10 cellular contexts compared by ENCODE assay signal in genomic region chr3:15300318-15301078, GRCh38. TPM values are rescaled to one million over a fixed set of nuclear protein-coding genes. Genes with fewer than 3 reads are reported as not detected.
DNase-seq lines count a peak whose midpoint lies in the region; ATAC-seq, FAIRE-seq and TF ChIP-seq lines count a peak whose summit lies in the region.
"Had no signal": no experiment of that assay in that cellular context is flagged by ENCODE, and none has a peak within 500 bp of the region (broad histone marks: within the 10 kb centered on the region; RNA-seq: fewer than 3 reads in every experiment).

No MANE protein-coding gene starts in this region.

- CTCF ChIA-PET in HepG2 (lab: Yijun Ruan, JAX; ENCODE audit: low intra/inter-chr PET ratio, low total read pairs): no interaction called here

- TF ChIP-seq RAD21 in liver (IDR thresholded peaks at IDR 0.05) (peak in 1 of 2 donors; percentile 28), HepG2 (CRISPR knock-in tag; IDR thresholded peaks at IDR 0.05) (no peak)

- intact Hi-C loops in HepG2 (cut with micrococcal nuclease; ENCODE audit: unreplicated experiment): no loop called here

- H3K27me3 ChIP-seq in liver (ENCODE audit: control insufficient read depth in 4 of 4, insufficient read depth in 4 of 4, low read length in 3 of 4) (no peaks in the 10 kb centered on the region), HepG2 (ENCODE audit: control insufficient read depth in 1 of 2, insufficient read depth in 2 of 2, low read length in 2 of 2) (no peaks in the 10 kb centered on the region; a peak in 1 of 5 replicates), adipocyte (replicated peaks; ENCODE audit: control insufficient read depth, insufficient read depth, low read length) (no peaks in the 10 kb centered on the region), kidney epithelial cell (ENCODE audit: control insufficient read depth, insufficient read depth, low read length) (no peaks in the 10 kb centered on the region)
- H3K27me3 ChIP-seq: body of pancreas had no signal

- TF ChIP-seq EP300 in HepG2 (IDR thresholded peaks at IDR 0.05; ENCODE audit: low read depth in 2 of 2, low read length in 2 of 2) (no peak), HepG2 (CRISPR knock-in tag; IDR thresholded peaks at IDR 0.05; ENCODE audit: borderline replicate concordance) (no peak)

- FAIRE-seq in HepG2 (lab: Jason Lieb, UNC): no peak

- ATAC-seq in HepG2: no peak
- no peak for ATAC-seq in GM21526 (IDR thresholded peaks at IDR 0.05; ENCODE audit: low FRiP score, unreplicated experiment)
- ATAC-seq in HG02642 (IDR thresholded peaks at IDR 0.05; ENCODE audit: poor library complexity, unreplicated experiment): no peak
- no peak for ATAC-seq in HG03095 (IDR thresholded peaks at IDR 0.05; ENCODE audit: unreplicated experiment)
- ATAC-seq: body of pancreas had no signal

- 64% methylated on average over 8 of the region's 8 CpGs for WGBS in liver
- 54% methylated on average over 7 of the region's 8 CpGs for WGBS in HepG2 (ENCODE audit: low lambda C conversion rate)

- in situ Hi-C loops in HepG2 (cut with HindIII; ENCODE audit: extremely low pct_ligation_motif_present, low pct_unique_long_range_greater_than_20kb): no loop called here

- no peaks in the 10 kb centered on the region for H4K20me1 ChIP-seq in HepG2 (ENCODE audit: insufficient read depth, low read length)

- H3K9me3 ChIP-seq in liver (ENCODE audit: control insufficient read depth in 4 of 4, low read length in 3 of 4) (no peaks in the 10 kb centered on the region), HepG2 (ENCODE audit: low read length) (no peaks in the 10 kb centered on the region), adipocyte (ENCODE audit: control insufficient read depth, low read length) (no peaks in the 10 kb centered on the region)
- H3K9me3 ChIP-seq: body of pancreas had no signal

- no peak overlapping the region for H3K4me2 ChIP-seq in HepG2 (ENCODE audit: low read depth, low read length)

- TF ChIP-seq CTCF in liver (IDR thresholded peaks at IDR 0.05; ENCODE audit: low read depth, low read length, missing input control) (no peak), HepG2 (CRISPR knock-in tag; IDR thresholded peaks at IDR 0.05) (no peak), kidney epithelial cell (IDR thresholded peaks at IDR 0.05; ENCODE audit: insufficient read depth, low read length, poor library complexity, severe bottlenecking) (no peak)

- POLR2A ChIA-PET in HepG2 (lab: Yijun Ruan, JAX): no interaction called here

- H3K9ac ChIP-seq in liver (ENCODE audit: low read depth in 1 of 2, low read length in 2 of 2): no peak overlapping the region
- no peak overlapping the region for H3K9ac ChIP-seq in HepG2 (ENCODE audit: insufficient read depth, low read depth, low read length)
- no peak overlapping the region for H3K9ac ChIP-seq in adipocyte (ENCODE audit: low read length)

- no peak for DNase-seq in HepG2 (ENCODE audit: low spot score)
- peak; percentile 46 for DNase-seq in adipocyte (ENCODE audit: low read depth)
- peak; percentile 81 for DNase-seq in kidney epithelial cell (ENCODE audit: low read depth)
- DNase-seq in iPS-NIHi11 (ENCODE audit: low spot score): no peak
- DNase-seq: NCI-H1694 had no signal

- no peak overlapping the region for H2AFZ ChIP-seq in HepG2 (ENCODE audit: low read length)

- H3K4me1 ChIP-seq in liver (ENCODE audit: control insufficient read depth in 4 of 4, insufficient read depth in 4 of 4, low read length in 3 of 4) (peaks cover 0 to 6% (median 1%) of the 10 kb centered on the region in 4 donors), HepG2 (ENCODE audit: insufficient read depth, low read length) (no peaks in the 10 kb centered on the region), adipocyte (ENCODE audit: control insufficient read depth, insufficient read depth, low read length) (peaks cover 16% of the 10 kb centered on the region)

- H3K4me3 ChIP-seq in liver (ENCODE audit: low read depth in 1 of 3, low read length in 3 of 3): no peak overlapping the region
- no peak overlapping the region for H3K4me3 ChIP-seq in HepG2 (replicated peaks in 1 of 3; ENCODE audit: insufficient read depth in 1 of 3, low read depth in 2 of 3, low read length in 3 of 3)
- no peak overlapping the region for H3K4me3 ChIP-seq in adipocyte (ENCODE audit: low read length)
- H3K4me3 ChIP-seq in kidney epithelial cell (ENCODE audit: low read depth, low read length): no peak overlapping the region
- H3K4me3 ChIP-seq: body of pancreas had no signal

- BruUV-seq in HepG2 (replicated peaks; lab: Mats Ljungman, UMichigan): no TSS peak

- H3K79me2 ChIP-seq in HepG2 (ENCODE audit: insufficient read depth, low read length): no peaks in the 10 kb centered on the region

- H3K36me3 ChIP-seq in liver (ENCODE audit: control insufficient read depth in 4 of 4, insufficient read depth in 3 of 4, low read depth in 1 of 4, low read length in 3 of 4) (peaks cover 0 to 10% (median 5%) of the 10 kb centered on the region in 4 donors), HepG2 (replicated peaks in 1 of 2; ENCODE audit: control insufficient read depth in 1 of 2, insufficient read depth in 2 of 2, low read length in 2 of 2) (no peaks in the 10 kb centered on the region), adipocyte (ENCODE audit: control insufficient read depth, insufficient read depth, low read length, severe bottlenecking) (peaks cover 23% of the 10 kb centered on the region), kidney epithelial cell (ENCODE audit: control insufficient read depth, insufficient read depth, low read length) (no peaks in the 10 kb centered on the region)

- H3K27ac ChIP-seq in liver (ENCODE audit: low read depth in 1 of 2, low read length in 2 of 2): no peak overlapping the region
- no peak overlapping the region for H3K27ac ChIP-seq in HepG2 (ENCODE audit: extremely low read length, insufficient read depth, low read length)

- TF ChIP-seq POLR2A in HepG2 (IDR thresholded peaks at IDR 0.05; ENCODE audit: insufficient read depth in 1 of 2, low read depth in 2 of 2, low read length in 2 of 2): no peak

TF ChIP-seq in liver, 16 proteins besides CTCF, POLR2A, EP300 and RAD21 (continues in another document):
- TF ChIP-seq ZBTB33 (IDR thresholded peaks at IDR 0.05) (no peak), HNF4A (conservative IDR thresholded peaks at IDR 0.05) (no peak)

TF ChIP-seq in HepG2, 621 proteins besides CTCF, POLR2A, EP300 and RAD21 (continues in another document):
- no peak for TF ChIP-seq KMT2A (CRISPR knock-in tag; IDR thresholded peaks at IDR 0.05)
- TF ChIP-seq ZUFSP (CRISPR knock-in tag; IDR thresholded peaks at IDR 0.05; ENCODE audit: borderline replicate concordance): no peak
- no peak for TF ChIP-seq ZBTB33 (CRISPR knock-in tag; IDR thresholded peaks at IDR 0.05)

RNA-seq across cellular contexts. Expression of gene SH3BP5, which starts 31.9 kb away (rescaled TPM):
- total RNA-seq in liver (10 to 100 TPM in 1 of 2 donors, 1 to 10 TPM in 1; 9.9 to 17.9 TPM), HepG2 (2016; rRNA removed; fragmentation: Illumina TruSeq; extraction: Trizol) (0.09 TPM in 1 of 2 replicates, not detected in the other), kidney epithelial cell (9.0 and 9.3 TPM in 2 replicates)
- polyA plus RNA-seq in liver (10 to 100 TPM in 1 of 2 donors, 1 to 10 TPM in 1; 3.5 to 13.7 TPM), HepG2 (2011; rRNA removed) (0.09 and 0.16 TPM in 2 replicates)
- total RNA-seq in HepG2 (2016; cell fraction: cytosol; rRNA removed; fragmentation: Illumina TruSeq; extraction: Trizol; ENCODE audit: low read depth): not detected in 2 replicates
- 0.06 TPM in 1 of 2 replicates, not detected in the other for total RNA-seq in HepG2 (2016; cell fraction: insoluble cytoplasmic fraction; rRNA removed; fragmentation: Illumina TruSeq; extraction: Trizol)
- total RNA-seq in HepG2 (2016; cell fraction: membrane; rRNA removed; fragmentation: Illumina TruSeq; extraction: Trizol): not detected in 2 replicates
- not detected in 2 replicates for total RNA-seq in HepG2 (2016; cell fraction: nucleus; rRNA removed; fragmentation: Illumina TruSeq; extraction: Trizol)
- polyA plus RNA-seq in HepG2 (2011; cell fraction: cytosol; rRNA removed): 0.05 and 0.09 TPM in 2 replicates
- 0.26 TPM in 1 of 2 replicates, not detected in the other for polyA plus RNA-seq in HepG2 (2011; cell fraction: nucleus; rRNA removed)
- polyA plus RNA-seq in HepG2 (2012): 0.11 TPM in 1 of 2 replicates, not detected in the other
- not detected in 2 replicates for polyA plus RNA-seq in HepG2 (2016; cell fraction: cytosol; fragmentation: Illumina TruSeq; extraction: Trizol; ENCODE audit: low read depth)
- polyA plus RNA-seq in HepG2 (2016; cell fraction: insoluble cytoplasmic fraction; fragmentation: Illumina TruSeq; extraction: Trizol; ENCODE audit: low read depth): 0.25 TPM in 1 of 2 replicates, not detected in the other
- polyA plus RNA-seq in HepG2 (2016; cell fraction: membrane; fragmentation: Illumina TruSeq; extraction: Trizol; ENCODE audit: low read depth): not detected in 2 replicates
- not detected in 2 replicates for polyA plus RNA-seq in HepG2 (2016; cell fraction: nucleus; fragmentation: Illumina TruSeq; extraction: Trizol; ENCODE audit: insufficient read depth, low read depth)
- polyA minus RNA-seq in HepG2 (2011; rRNA and poly(A)+ RNA removed; ENCODE audit: low replicate concordance): 0.18 and 30.8 TPM in 2 replicates
- not detected in 2 replicates for polyA minus RNA-seq in HepG2 (2011; cell fraction: cytosol; rRNA and poly(A)+ RNA removed)
- 0.52 TPM in 1 of 2 replicates, not detected in the other for polyA minus RNA-seq in HepG2 (2011; cell fraction: nucleus; rRNA and poly(A)+ RNA removed)

Comparison
In these comparisons a context has a peak if more than half of its experiments do, and no peak if none do; other contexts are left out.
1. DNase-seq: peak in adipocyte (single experiment) and kidney epithelial cell (single experiment); none in HepG2 (single experiment) and iPS-NIHi11 (single experiment).